Comparison of ENCODE assay signal across 9 cellular contexts in genomic region chr4:118279920-118280432, GRCh38.
A peak's percentile ranks its signal among the peaks of the same experiment; 100 is the strongest.
DNase-seq lines count a peak whose midpoint lies in the region; ATAC-seq, FAIRE-seq and TF ChIP-seq lines count a peak whose summit lies in the region.
"Had no signal": no experiment of that assay in that cellular context is flagged by ENCODE, and none has a peak within 500 bp of the region (broad histone marks: within the 10 kb centered on the region; RNA-seq: fewer than 3 reads in every experiment).

No MANE protein-coding gene starts in this region.

- H3K27me3 ChIP-seq in keratinocyte (ENCODE audit: control insufficient read depth, extremely low read depth, insufficient read depth, low read length) (no peaks in the 10 kb centered on the region), tibial nerve (no peaks in the 10 kb centered on the region)

- no peak for ATAC-seq in GM18861 (IDR thresholded peaks at IDR 0.05; ENCODE audit: unreplicated experiment)

- peaks cover 2% of the 10 kb centered on the region for H3K9me3 Mint-ChIP-seq in activated naive CD4-positive, alpha-beta T cell treated with anti-CD3 and anti-CD28 coated beads, Interleukin-2, amount 10 ng/mL, durations not matched to agents 7 days and 5 days
- no peaks in the 10 kb centered on the region for H3K9me3 Mint-ChIP-seq in activated T-helper 2 cell treated with anti-CD3 and anti-CD28 coated beads, Interferon-gamma antibody, Interleukin-2, Interleukin-4, amounts not matched to agents 10 μg/mL and 5 μg/mL and 100 μg/mL, durations not matched to agents 14 hours and 24 hours and 36 hours

- no peak for TF ChIP-seq EP300 in tibial nerve (IDR thresholded peaks at IDR 0.05)

- no peak for TF ChIP-seq POLR2A in tibial nerve (IDR thresholded peaks at IDR 0.05)

- no peak for FAIRE-seq in keratinocyte (lab: Jason Lieb, UNC)

- H3K27me3 Mint-ChIP-seq in activated naive CD4-positive, alpha-beta T cell treated with anti-CD3 and anti-CD28 coated beads, Interleukin-2, amount 10 ng/mL, durations not matched to agents 7 days and 5 days: no peaks in the 10 kb centered on the region
- peaks cover 2% of the 10 kb centered on the region for H3K27me3 Mint-ChIP-seq in activated T-helper 2 cell treated with anti-CD3 and anti-CD28 coated beads, Interferon-gamma antibody, Interleukin-2, Interleukin-4, amounts not matched to agents 10 μg/mL and 5 μg/mL and 100 μg/mL, durations not matched to agents 14 hours and 24 hours and 36 hours (ENCODE audit: low read depth)

- H3K79me2 ChIP-seq in keratinocyte (ENCODE audit: control insufficient read depth, insufficient read depth, low read length): peaks cover 15% of the 10 kb centered on the region

- no peaks in the 10 kb centered on the region for H3K9me3 ChIP-seq in keratinocyte (ENCODE audit: control insufficient read depth, low read depth, low read length)
- no peaks in the 10 kb centered on the region for H3K9me3 ChIP-seq in tibial nerve

- CTCF ChIA-PET in activated naive CD4-positive, alpha-beta T cell treated with anti-CD3 and anti-CD28 coated beads, Interleukin-2, amount 10 ng/mL, durations not matched to agents 7 days and 5 days (lab: Charles Lee): interaction anchor here (1.5 kb wide), 1 partner anchor 74 kb away, joined by 6 read pairs; the partner anchor contains the start of gene PRSS12

- dilution Hi-C loops in keratinocyte (cut with MboI; ENCODE audit: extremely low pct_ligation_motif_present, low sequenced_read_pairs): no loop called here

- H3K36me3 ChIP-seq in keratinocyte (ENCODE audit: control insufficient read depth in 2 of 2, extremely low read depth in 1 of 2, insufficient read depth in 2 of 2, low read length in 2 of 2) (peaks cover 2 to 19% of the 10 kb centered on the region in 2 experiments), tibial nerve (peaks cover 0 to 7% (median 0%) of the 10 kb centered on the region in 3 donors)

- peak overlapping the region; percentile 99 for H3K9ac ChIP-seq in keratinocyte (ENCODE audit: control insufficient read depth, extremely low read depth, insufficient read depth, low read length)

- H3K36me3 Mint-ChIP-seq in activated naive CD4-positive, alpha-beta T cell treated with anti-CD3 and anti-CD28 coated beads, Interleukin-2, amount 10 ng/mL, durations not matched to agents 7 days and 5 days: peaks cover 41% of the 10 kb centered on the region
- H3K36me3 Mint-ChIP-seq in activated T-helper 2 cell treated with anti-CD3 and anti-CD28 coated beads, Interferon-gamma antibody, Interleukin-2, Interleukin-4, amounts not matched to agents 10 μg/mL and 5 μg/mL and 100 μg/mL, durations not matched to agents 14 hours and 24 hours and 36 hours (ENCODE audit: low read depth): peaks cover 46% of the 10 kb centered on the region

- H3K27ac ChIP-seq in keratinocyte (ENCODE audit: control insufficient read depth, insufficient read depth, low read length) (peak overlapping the region; percentile 97), tibial nerve (peak overlapping the region in 3 of 4 donors; percentile 90 to 96 (median 93))

- H3K4me1 ChIP-seq in keratinocyte (ENCODE audit: control insufficient read depth, extremely low read depth, insufficient read depth, low read length) (peaks cover 21% of the 10 kb centered on the region), tibial nerve (peaks cover 0 to 31% (median 12%) of the 10 kb centered on the region in 4 donors)

- peak overlapping the region; percentile 97 for H3K27ac Mint-ChIP-seq in activated naive CD4-positive, alpha-beta T cell treated with anti-CD3 and anti-CD28 coated beads, Interleukin-2, amount 10 ng/mL, durations not matched to agents 7 days and 5 days
- peak overlapping the region; percentile 98 for H3K27ac Mint-ChIP-seq in activated T-helper 2 cell treated with anti-CD3 and anti-CD28 coated beads, Interferon-gamma antibody, Interleukin-2, Interleukin-4, amounts not matched to agents 10 μg/mL and 5 μg/mL and 100 μg/mL, durations not matched to agents 14 hours and 24 hours and 36 hours

- peaks cover 48% of the 10 kb centered on the region for H3K4me1 Mint-ChIP-seq in activated naive CD4-positive, alpha-beta T cell treated with anti-CD3 and anti-CD28 coated beads, Interleukin-2, amount 10 ng/mL, durations not matched to agents 7 days and 5 days
- peaks cover 29% of the 10 kb centered on the region for H3K4me1 Mint-ChIP-seq in activated T-helper 2 cell treated with anti-CD3 and anti-CD28 coated beads, Interferon-gamma antibody, Interleukin-2, Interleukin-4, amounts not matched to agents 10 μg/mL and 5 μg/mL and 100 μg/mL, durations not matched to agents 14 hours and 24 hours and 36 hours (ENCODE audit: low read depth)

- H3K9me1 ChIP-seq in keratinocyte (ENCODE audit: control insufficient read depth, extremely low read depth, insufficient read depth, low read length): no peaks in the 10 kb centered on the region

- intact Hi-C loops in activated T-helper 2 cell treated with anti-CD3 and anti-CD28 coated beads, Interferon-gamma antibody, Interleukin-2, Interleukin-4, amounts not matched to agents 10 μg/mL and 5 μg/mL and 100 μg/mL, durations not matched to agents 14 hours and 24 hours and 36 hours (cut with micrococcal nuclease): loop anchor here (2.0 to 10.0 kb wide), 7 partner anchors 58 to 935 kb away; partner anchors contain the start of genes PRSS12, SEC24D and USP53

- peak overlapping the region; percentile 84 to 98 (median 94) for H3K4me3 ChIP-seq in keratinocyte (ENCODE audit: control insufficient read depth in 2 of 3, extremely low read depth in 1 of 3, insufficient read depth in 2 of 3, low read depth in 1 of 3, low read length in 3 of 3)
- peak overlapping the region in 3 of 4 donors; percentile 62 to 86 (median 85) for H3K4me3 ChIP-seq in tibial nerve

- H3K4me3 Mint-ChIP-seq in activated naive CD4-positive, alpha-beta T cell treated with anti-CD3 and anti-CD28 coated beads, Interleukin-2, amount 10 ng/mL, durations not matched to agents 7 days and 5 days: peak overlapping the region; percentile 86
- peak overlapping the region; percentile 85 for H3K4me3 Mint-ChIP-seq in activated T-helper 2 cell treated with anti-CD3 and anti-CD28 coated beads, Interferon-gamma antibody, Interleukin-2, Interleukin-4, amounts not matched to agents 10 μg/mL and 5 μg/mL and 100 μg/mL, durations not matched to agents 14 hours and 24 hours and 36 hours (ENCODE audit: low read depth)

- TF ChIP-seq CTCF in keratinocyte (optimal IDR thresholded peaks at IDR 0.05 in 1 of 3, IDR thresholded peaks at IDR 0.05 in 1 of 3, conservative IDR thresholded peaks at IDR 0.05 in 1 of 3; ENCODE audit: extremely low read depth in 1 of 3, insufficient read depth in 2 of 3, low read length in 3 of 3) (no peak), tibial nerve (IDR thresholded peaks at IDR 0.05) (no peak)

- peak overlapping the region; percentile 89 for H3K4me2 ChIP-seq in keratinocyte (ENCODE audit: control insufficient read depth, extremely low read depth, insufficient read depth, low read depth, low read length)

- no peak for DNase-seq in activated naive CD4-positive, alpha-beta T cell treated with anti-CD3 and anti-CD28 coated beads, Interleukin-2, amount 10 ng/mL, durations not matched to agents 7 days and 5 days
- no peak for DNase-seq in activated naive CD4-positive, alpha-beta T cell (lab: John Stamatoyannopoulos, UW)
- no peak for DNase-seq in activated T-helper 2 cell treated with anti-CD3 and anti-CD28 coated beads, Interferon-gamma antibody, Interleukin-2, Interleukin-4, amounts not matched to agents 10 μg/mL and 5 μg/mL and 100 μg/mL, durations not matched to agents 14 hours and 24 hours and 36 hours (ENCODE audit: low spot score)
- no peak for DNase-seq in keratinocyte (ENCODE audit: low read depth, low spot score)
- DNase-seq in tibial nerve (ENCODE audit: low spot score in 2 of 2): no peak
- no peak for DNase-seq in effector CD4-positive, alpha-beta T cell
- no peak for DNase-seq in NCI-H2171 treated with DMSO at 0.1 percent for 48 hours (lab: John Stamatoyannopoulos, UW)
- DNase-seq: SHP77 treated with DMSO at 0.1 percent for 48 hours had no signal

- 22 to 33% methylated on average over 2 of the region's 2 CpGs for WGBS in tibial nerve, 2 donors

- no peaks in the 10 kb centered on the region for H4K20me1 ChIP-seq in keratinocyte (ENCODE audit: control insufficient read depth, extremely low read depth, insufficient read depth, low read length)

- no peak overlapping the region for H2AFZ ChIP-seq in keratinocyte (ENCODE audit: control insufficient read depth, low read length)
